30 cellular contexts compared by ENCODE assay signal in genomic region chr19:56116606-56117005, GRCh38. TPM values are rescaled to one million over a fixed set of nuclear protein-coding genes. Genes with fewer than 3 reads are reported as not detected.
A peak's percentile ranks its signal among the peaks of the same experiment; 100 is the strongest.
DNase-seq lines count a peak whose midpoint lies in the region; ATAC-seq and TF ChIP-seq lines count a peak whose summit lies in the region.
"Had no signal": no experiment of that assay in that cellular context is flagged by ENCODE, and none has a peak within 500 bp of the region (broad histone marks: within the 10 kb centered on the region; RNA-seq: fewer than 3 reads in every experiment).

No MANE protein-coding gene starts in this region.

- peaks cover 25 to 26% of the 10 kb centered on the region in 2 experiments for H3K36me3 ChIP-seq in trophoblast cell (ENCODE audit: control insufficient read depth in 1 of 2, insufficient read depth in 2 of 2, low read length in 2 of 2)
- H3K36me3 ChIP-seq: colonic mucosa had no signal

- no CpG with 5 or more reads among the region's 6 CpGs for WGBS in trophoblast cell (ENCODE audit: extremely low coverage, insufficient coverage, insufficient read length)

- H3K36me3 Mint-ChIP-seq in T-helper 2 cell treated with Interferon-gamma antibody and Interleukin-4, amounts not matched to agents 5 μg/mL and 100 μg/mL, for 36 hours (ENCODE audit: low read depth) = peaks cover 10% of the 10 kb centered on the region
- H3K36me3 Mint-ChIP-seq in endothelial cell (ENCODE audit: low read depth, unreplicated experiment) = peaks cover 9% of the 10 kb centered on the region

- H3K27me3 ChIP-seq in trophoblast cell (ENCODE audit: insufficient read depth, low read length) = no peaks in the 10 kb centered on the region
- H3K27me3 ChIP-seq: brain microvascular endothelial cell, colonic mucosa, MG63 had no signal

- peaks cover 63% of the 10 kb centered on the region for H3K79me2 ChIP-seq in trophoblast cell (ENCODE audit: control insufficient read depth, insufficient read depth, low read length, poor library complexity)

- H3K4me3 ChIP-seq in trophoblast cell (ENCODE audit: low read depth, low read length) = no peak overlapping the region
- H3K4me3 ChIP-seq: colonic mucosa, MG63, smooth muscle cell had no signal

- no peaks in the 10 kb centered on the region for H3K27me3 Mint-ChIP-seq in T-helper 2 cell treated with Interferon-gamma antibody and Interleukin-4, amounts not matched to agents 5 μg/mL and 100 μg/mL, for 36 hours (ENCODE audit: low read depth)
- peaks cover 12% of the 10 kb centered on the region for H3K27me3 Mint-ChIP-seq in endothelial cell (ENCODE audit: unreplicated experiment)

- H3K4me3 Mint-ChIP-seq in T-helper 2 cell treated with Interferon-gamma antibody and Interleukin-4, amounts not matched to agents 5 μg/mL and 100 μg/mL, for 36 hours = no peak overlapping the region
- H3K4me3 Mint-ChIP-seq in endothelial cell (ENCODE audit: unreplicated experiment) = no peak overlapping the region
- H3K4me3 Mint-ChIP-seq: nephron progenitor cell had no signal

- H3K27ac Mint-ChIP-seq in T-helper 2 cell treated with Interferon-gamma antibody and Interleukin-4, amounts not matched to agents 5 μg/mL and 100 μg/mL, for 36 hours = peak overlapping the region; percentile 11
- peak overlapping the region; percentile 39 for H3K27ac Mint-ChIP-seq in endothelial cell (ENCODE audit: unreplicated experiment)
- H3K27ac Mint-ChIP-seq: nephron progenitor cell had no signal

- H2AFZ ChIP-seq in trophoblast cell (ENCODE audit: insufficient read depth, low read length, poor library complexity) = no peak overlapping the region

- H4K12ac ChIP-seq in trophoblast cell (ENCODE audit: low read depth, low read length) = no peak overlapping the region

- H3K4me2 ChIP-seq in trophoblast cell (ENCODE audit: low read length) = no peak overlapping the region
- H3K4me2 ChIP-seq: smooth muscle cell had no signal

- H4K8ac ChIP-seq in trophoblast cell (ENCODE audit: low read depth, low read length) = no peak overlapping the region

- H2BK120ac ChIP-seq in trophoblast cell (ENCODE audit: insufficient read depth, low read length, poor library complexity) = no peak overlapping the region

- peaks cover 4% of the 10 kb centered on the region for H3K9me3 ChIP-seq in trophoblast cell (ENCODE audit: insufficient read depth, low read depth, low read length)
- H3K9me3 ChIP-seq: colonic mucosa, MG63 had no signal

- H3K27ac ChIP-seq in trophoblast cell (ENCODE audit: low read depth, low read length) = no peak overlapping the region
- H3K27ac ChIP-seq: brain microvascular endothelial cell, colonic mucosa, HL-60 had no signal

- H3K4me1 Mint-ChIP-seq in T-helper 2 cell treated with Interferon-gamma antibody and Interleukin-4, amounts not matched to agents 5 μg/mL and 100 μg/mL, for 36 hours (ENCODE audit: low read depth) = peaks cover 35% of the 10 kb centered on the region
- H3K4me1 Mint-ChIP-seq in endothelial cell (ENCODE audit: unreplicated experiment) = peaks cover 36% of the 10 kb centered on the region

- TF ChIP-seq CTCF in endothelial cell (IDR thresholded peaks at IDR 0.05; ENCODE audit: unreplicated experiment) = no peak

- no peak overlapping the region for H2AK5ac ChIP-seq in trophoblast cell (ENCODE audit: low read length)

- no peak for DNase-seq in T-helper 2 cell treated with Interferon-gamma antibody and Interleukin-4, amounts not matched to agents 5 μg/mL and 100 μg/mL, for 36 hours (ENCODE audit: low spot score)
- no peak for DNase-seq in T-helper 2 cell
- peak; percentile 76 for DNase-seq in NCI-H524 treated with DMSO at 0.1 percent for 48 hours (lab: John Stamatoyannopoulos, UW)
- no peak for DNase-seq in endothelial cell (ENCODE audit: low spot score)
- no peak for DNase-seq in trophoblast cell
- DNase-seq in midbrain (lab: John Stamatoyannopoulos, UW) = no peak
- no peak for DNase-seq in NCI-H446 (lab: John Stamatoyannopoulos, UW)
- DNase-seq: activated T-cell treated with anti-CD3 and anti-CD28 coated beads, Interleukin-2, amount 50 U/mL, for 48 hours; brain microvascular endothelial cell; colonic mucosa; HCEC 1CT; hippocampal formation; IMR-90; mesenchymal stem cell; MG63; NCI-H146; NCI-H510A; nephron progenitor cell; SIG-M5; stimulated activated CD4-positive, alpha-beta T cell treated with anti-CD3 and anti-CD28 coated beads, Interleukin-4, amount 100 ng/mL, for 4 hours had no signal

- peak overlapping the region; percentile 99 for H3K4ac ChIP-seq in trophoblast cell (ENCODE audit: low read depth, low read length)

- no peak overlapping the region for H3K14ac ChIP-seq in trophoblast cell (ENCODE audit: low read length)

- no peak overlapping the region for H3K23ac ChIP-seq in trophoblast cell (ENCODE audit: low read length)

- H3K9me3 Mint-ChIP-seq in T-helper 2 cell treated with Interferon-gamma antibody and Interleukin-4, amounts not matched to agents 5 μg/mL and 100 μg/mL, for 36 hours = no peaks in the 10 kb centered on the region
- no peaks in the 10 kb centered on the region for H3K9me3 Mint-ChIP-seq in endothelial cell (ENCODE audit: unreplicated experiment)
- H3K9me3 Mint-ChIP-seq: activated naive CD4-positive, alpha-beta T cell treated with anti-CD3 and anti-CD28 coated beads, Interleukin-2, amount 50 U/mL, for 72 hours; nephron progenitor cell had no signal

- peaks cover 11% of the 10 kb centered on the region for H3K79me1 ChIP-seq in trophoblast cell (ENCODE audit: low read length)

- H3K18ac ChIP-seq in trophoblast cell (ENCODE audit: low read length) = no peak overlapping the region

- H3K4me1 ChIP-seq in trophoblast cell (ENCODE audit: control insufficient read depth in 1 of 2, insufficient read depth in 2 of 2, low read length in 2 of 2) = peaks cover 11 to 21% of the 10 kb centered on the region in 2 experiments

- no peak for ATAC-seq in HG02840 (IDR thresholded peaks at IDR 0.05; ENCODE audit: low FRiP score, unreplicated experiment)
- ATAC-seq: activated naive CD4-positive, alpha-beta T cell treated with anti-CD3 and anti-CD28 coated beads, Interleukin-2, amount 50 U/mL, for 72 hours had no signal

- H3K9ac ChIP-seq in trophoblast cell (ENCODE audit: low read length) = no peak overlapping the region

- no peak overlapping the region for H2BK12ac ChIP-seq in trophoblast cell (ENCODE audit: low read length)

- no peak overlapping the region for H2BK5ac ChIP-seq in trophoblast cell (ENCODE audit: low read depth, low read length, poor library complexity)

- H4K91ac ChIP-seq in trophoblast cell (ENCODE audit: low read depth, low read length) = no peak overlapping the region

RNA-seq across cellular contexts. Expression of gene ZNF787, which starts 4.5 kb away (rescaled TPM):
- 31.2 TPM for total RNA-seq in endothelial cell (ENCODE audit: unreplicated experiment)
- polyA plus RNA-seq in trophoblast cell (2013) = 23.4 and 24.3 TPM in 2 replicates

RNA-seq across cellular contexts. Expression of gene ZNF444, which starts 24.5 kb away (rescaled TPM):
- 40.8 TPM for total RNA-seq in endothelial cell (ENCODE audit: unreplicated experiment)
- 25.7 and 26.0 TPM in 2 replicates for polyA plus RNA-seq in trophoblast cell (2013)

RNA-seq across cellular contexts. Expression of gene GALP, which starts 59.2 kb away (rescaled TPM):
- total RNA-seq in endothelial cell (ENCODE audit: unreplicated experiment) = not detected
- polyA plus RNA-seq in trophoblast cell (2013) = not detected in 2 replicates
- total RNA-seq: A172; activated naive CD4-positive, alpha-beta T cell treated with anti-CD3 and anti-CD28 coated beads, Interleukin-2, amount 50 U/mL, for 72 hours; colonic mucosa; fibroblast of villous mesenchyme; IMR-90; kidney epithelial cell; OCI-LY7; smooth muscle cell; T-helper 1 cell treated with Interleukin-12 subunit alpha and Interleukin-12 subunit beta and Interleukin-4 antibody, amounts not matched to agents 30 ng/mL and 1 ng/mL, for 36 hours had no signal
- polyA plus RNA-seq: BJ, IMR-90, smooth muscle cell had no signal
